Comparison of ENCODE assay signal across 11 cellular contexts in genomic region chr1:6053206-6053546, GRCh38.
"Had no signal": no experiment of that assay in that cellular context is flagged by ENCODE, and none has a peak within 500 bp of the region (broad histone marks: within the 10 kb centered on the region; RNA-seq: fewer than 3 reads in every experiment).

No MANE protein-coding gene starts in this region.

- H3K27ac Mint-ChIP-seq: activated B cell treated with CpG ODN at 0.5 μM for 24 hours had no signal

- DNase-seq: activated B cell treated with CpG ODN at 0.5 μM for 24 hours; activated gamma-delta T cell treated with Interleukin-2 at 50 U/mL for 16 hours; colonic mucosa; effector CD4-positive, alpha-beta T cell; heart right ventricle; stimulated activated CD4-positive, alpha-beta T cell treated with anti-CD3 and anti-CD28 coated beads, Interleukin-4, amount 100 ng/mL, for 4 hours; stomach; T-helper 1 cell had no signal

- H3K4me3 ChIP-seq: colonic mucosa, heart right ventricle, left ventricle myocardium inferior, stomach, thoracic aorta had no signal

- H3K27me3 Mint-ChIP-seq: activated B cell treated with CpG ODN at 0.5 μM for 24 hours had no signal

- H3K4me3 Mint-ChIP-seq: activated B cell treated with CpG ODN at 0.5 μM for 24 hours had no signal

- H3K36me3 ChIP-seq: colonic mucosa, left ventricle myocardium inferior, stomach, thoracic aorta had no signal

- H3K27ac ChIP-seq: colonic mucosa, heart right ventricle, left ventricle myocardium inferior, neutrophil, stomach, thoracic aorta had no signal

- H3K9me3 ChIP-seq: colonic mucosa, heart right ventricle, left ventricle myocardium inferior, neutrophil, stomach, thoracic aorta had no signal

- H3K27me3 ChIP-seq: colonic mucosa, heart right ventricle, neutrophil had no signal

- H3K9me3 Mint-ChIP-seq: activated B cell treated with CpG ODN at 0.5 μM for 24 hours had no signal

- H3K4me1 ChIP-seq: colonic mucosa had no signal
